ENCODE assay signal across 25 cellular contexts in the genomic region with DNA sequence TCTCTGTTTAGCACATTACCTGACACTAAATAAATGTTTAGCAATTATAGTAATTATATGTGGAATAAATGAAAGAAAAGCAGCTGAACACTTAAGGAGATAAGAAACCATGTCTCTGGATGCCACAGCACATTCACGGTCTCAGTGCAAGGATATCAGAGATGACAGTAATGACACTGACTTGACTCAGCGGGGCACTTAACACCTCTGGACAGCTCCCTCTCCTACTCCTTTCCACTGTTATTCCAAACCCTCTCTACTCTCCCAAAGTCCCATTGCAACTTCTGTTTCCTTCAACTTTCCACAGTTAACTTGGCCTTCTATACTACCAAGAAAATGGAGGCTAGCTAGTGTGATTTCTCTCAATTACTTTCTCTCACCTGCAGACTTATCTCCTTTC.
DNase-seq lines count a peak whose midpoint lies in the region; ATAC-seq and TF ChIP-seq lines count a peak whose summit lies in the region.
"Had no signal": no experiment of that assay in that cellular context is flagged by ENCODE, and none has a peak within 500 bp of the region (broad histone marks: within the 10 kb centered on the region; RNA-seq: fewer than 3 reads in every experiment).

No MANE protein-coding gene starts in this region.

- H3K4me3 ChIP-seq in psoas muscle = no peak overlapping the region
- H3K4me3 ChIP-seq: dorsolateral prefrontal cortex, right lobe of liver, SJSA1, testis, uterus had no signal

- H3K4me1 Mint-ChIP-seq in CD4-positive, alpha-beta T cell (ENCODE audit: low read depth) = peaks cover 92% of the 10 kb centered on the region
- H3K4me1 Mint-ChIP-seq in IgD-negative memory B cell (peaks cover 60 to 79% (median 68%) of the 10 kb centered on the region in 3 donors), immature natural killer cell (peaks cover 82 to 96% of the 10 kb centered on the region in 2 donors)

- no peaks in the 10 kb centered on the region for H3K27me3 ChIP-seq in CD4-positive, alpha-beta T cell (ENCODE audit: control insufficient read depth, insufficient read depth, low read length)
- no peaks in the 10 kb centered on the region for H3K27me3 ChIP-seq in psoas muscle (ENCODE audit: insufficient read depth in 3 of 3, low read length in 2 of 3)
- H3K27me3 ChIP-seq: dorsolateral prefrontal cortex, right lobe of liver, SJSA1, testis, uterus had no signal

- H3K27ac Mint-ChIP-seq in CD4-positive, alpha-beta T cell = peak overlapping the region; percentile 92
- peak overlapping the region; percentile 79 to 93 (median 80) for H3K27ac Mint-ChIP-seq in IgD-negative memory B cell
- peak overlapping the region; percentile 38 to 88 (median 53) for H3K27ac Mint-ChIP-seq in immature natural killer cell
- H3K27ac Mint-ChIP-seq: activated T-helper 2 cell treated with anti-CD3 and anti-CD28 coated beads, Interferon-gamma antibody, Interleukin-2, Interleukin-4, amounts not matched to agents 10 μg/mL and 5 μg/mL and 100 μg/mL, durations not matched to agents 14 hours and 24 hours and 36 hours; H9 had no signal

- H3K9me3 ChIP-seq in CD4-positive, alpha-beta T cell (ENCODE audit: control insufficient read depth, low read length) = no peaks in the 10 kb centered on the region
- no peaks in the 10 kb centered on the region for H3K9me3 ChIP-seq in psoas muscle
- H3K9me3 ChIP-seq: right lobe of liver, SJSA1, testis, uterus had no signal

- CTCF ChIA-PET in CD4-positive, alpha-beta T cell (lab: Charles Lee) = no interaction called here

- 84 to 91% (median 91%) methylated on average over 2 of the region's 2 CpGs for WGBS in psoas muscle, 3 donors

- H3K36me3 Mint-ChIP-seq in CD4-positive, alpha-beta T cell (ENCODE audit: low read depth) = peaks cover 66% of the 10 kb centered on the region
- H3K36me3 Mint-ChIP-seq in IgD-negative memory B cell (peaks cover 7% of the 10 kb centered on the region), immature natural killer cell (peaks cover 0 to 8% (median 6%) of the 10 kb centered on the region in 3 donors)

- H3K27me3 Mint-ChIP-seq in CD4-positive, alpha-beta T cell = no peaks in the 10 kb centered on the region
- H3K27me3 Mint-ChIP-seq in IgD-negative memory B cell (no peaks in the 10 kb centered on the region), immature natural killer cell (ENCODE audit: low read depth in 3 of 3) (peaks cover 0 to 7% (median 2%) of the 10 kb centered on the region in 3 donors)

- POLR2A ChIA-PET in CD4-positive, alpha-beta T cell (lab: Charles Lee) = interaction anchor here (1.1 kb wide), 1 partner anchor 9 kb away, joined by 4 read pairs; no protein-coding TSS in a partner anchor

- intact Hi-C loops in CD4-positive, alpha-beta T cell (cut with DNase I, micrococcal nuclease) = no loop called here
- intact Hi-C loops in psoas muscle (cut with DNase I) = no loop called here

- DNase-seq in CD4-positive, alpha-beta T cell = no peak
- DNase-seq in immature natural killer cell (no peak), psoas muscle (no peak), nucleus accumbens (lab: John Stamatoyannopoulos, UW) (no peak), iPS-NIHi11 (ENCODE audit: low spot score) (no peak)
- DNase-seq: activated CD4-positive, alpha-beta T cell treated with anti-CD3 and anti-CD28 coated beads, Interleukin-2, amount 50 U/mL, for 48 hours; activated CD8-positive, alpha-beta memory T cell treated with anti-CD3 and anti-CD28 coated beads, Interleukin-2, amount 50 U/mL, for 4 hours; DMS153; dorsolateral prefrontal cortex; H9; IMR-90; islet precursor cell; NCI-H1105; NCI-H2029; NCI-H526; right lobe of liver; stimulated activated CD4-positive, alpha-beta T cell treated with anti-CD3 and anti-CD28 coated beads, Interleukin-12 subunit alpha, Interleukin-12 subunit beta, amount 100 ng/mL, for 4 hours; stimulated activated CD4-positive, alpha-beta T cell treated with anti-CD3 and anti-CD28 coated beads, Interleukin-4, amount 100 ng/mL, for 1 hour; testis; uterus had no signal

- no peaks in the 10 kb centered on the region for H3K9me3 Mint-ChIP-seq in CD4-positive, alpha-beta T cell
- H3K9me3 Mint-ChIP-seq in IgD-negative memory B cell (no peaks in the 10 kb centered on the region), immature natural killer cell (no peaks in the 10 kb centered on the region)
- H3K9me3 Mint-ChIP-seq: activated T-helper 2 cell treated with anti-CD3 and anti-CD28 coated beads, Interferon-gamma antibody, Interleukin-2, Interleukin-4, amounts not matched to agents 10 μg/mL and 5 μg/mL and 100 μg/mL, durations not matched to agents 14 hours and 24 hours and 36 hours; H9 had no signal

- ATAC-seq in CD4-positive, alpha-beta T cell (ENCODE audit: poor library complexity) = no peak
- no peak for ATAC-seq in psoas muscle
- no peak for ATAC-seq in esophagus mucosa
- ATAC-seq: activated CD4-positive, CD25-positive, alpha-beta regulatory T cell treated with anti-CD3 and anti-CD28 coated beads, Interleukin-2, amount 50 U/mL, for 24 hours; right lobe of liver had no signal

- no peak for TF ChIP-seq CTCF in CD4-positive, alpha-beta T cell (IDR thresholded peaks at IDR 0.05)
- no peak for TF ChIP-seq CTCF in psoas muscle (IDR thresholded peaks at IDR 0.05)

- H3K4me1 ChIP-seq in psoas muscle = peaks cover 57% of the 10 kb centered on the region
- H3K4me1 ChIP-seq: SJSA1, testis, uterus had no signal

- H3K4me3 Mint-ChIP-seq in CD4-positive, alpha-beta T cell = no peak overlapping the region
- H3K4me3 Mint-ChIP-seq in IgD-negative memory B cell (peak overlapping the region in 2 of 4 donors; percentile 45 to 75), immature natural killer cell (peak overlapping the region in 1 of 5 donors; percentile 25)
- H3K4me3 Mint-ChIP-seq: H9 had no signal

- H3K27ac ChIP-seq in CD4-positive, alpha-beta T cell (ENCODE audit: low read depth, low read length) = no peak overlapping the region
- H3K27ac ChIP-seq in psoas muscle = peak overlapping the region; percentile 80
- H3K27ac ChIP-seq: right lobe of liver, SJSA1, testis, uterus had no signal

- no peaks in the 10 kb centered on the region for H3K36me3 ChIP-seq in psoas muscle (ENCODE audit: insufficient read depth in 1 of 2, low read depth in 1 of 2)
- H3K36me3 ChIP-seq: right lobe of liver, uterus had no signal
